11 cellular contexts compared by ENCODE assay signal in genomic region chr11:5228124-5228523, GRCh38. TPM values are rescaled to one million over a fixed set of nuclear protein-coding genes. Genes with fewer than 3 reads are reported as not detected.
"Had no signal": no experiment of that assay in that cellular context is flagged by ENCODE, and none has a peak within 500 bp of the region (broad histone marks: within the 10 kb centered on the region; RNA-seq: fewer than 3 reads in every experiment).

No MANE protein-coding gene starts in this region.

- H3K9ac ChIP-seq: GM23248 had no signal

- H3K4me3 ChIP-seq: GM23248, HAP-1 had no signal

- ATAC-seq: HCT116, HepG2 had no signal

- H3K9me3 ChIP-seq: HAP-1 had no signal

- H3K9me3 Mint-ChIP-seq: HFFc6 had no signal

- H3K4me3 Mint-ChIP-seq: HFFc6 had no signal

- H3K4me1 ChIP-seq: HAP-1 had no signal

- DNase-seq: GM23248, GOT3, H7, HFFc6, KBM-7 had no signal

- H3K27ac Mint-ChIP-seq: HFFc6 had no signal

- H2AFZ ChIP-seq: GM23248 had no signal

- H3K36me3 ChIP-seq: HAP-1 had no signal

- H3K27ac ChIP-seq: GM23248, HL-60 had no signal

RNA-seq across cellular contexts. Expression of gene HBB, which starts 1.3 kb away (rescaled TPM):
- total RNA-seq: GM23248, H4, H7, HepG2, HFFc6, HT1080 had no signal
- polyA plus RNA-seq: GM23248, HepG2 had no signal

RNA-seq across cellular contexts. Expression of gene HBD, which starts 6.2 kb away (rescaled TPM):
- total RNA-seq: GM23248, H4, H7, HepG2, HFFc6, HT1080 had no signal
- polyA plus RNA-seq: GM23248, HepG2 had no signal

RNA-seq across cellular contexts. Expression of gene HBG1, which starts 21.5 kb away (rescaled TPM):
- total RNA-seq: GM23248, H7, HepG2, HFFc6 had no signal
- polyA plus RNA-seq: GM23248, HepG2 had no signal

RNA-seq across cellular contexts. Expression of gene HBG2, which starts 26.5 kb away (rescaled TPM):
- total RNA-seq: GM23248, H7, HepG2, HFFc6 had no signal
- polyA plus RNA-seq: GM23248, HepG2 had no signal

RNA-seq across cellular contexts. Expression of gene OR51V1, which starts 27.6 kb away (rescaled TPM):
- total RNA-seq: GM23248, H4, H7, HepG2, HFFc6, HT1080 had no signal
- polyA plus RNA-seq: GM23248, HepG2 had no signal
